ENCODE assay signal across 25 cellular contexts in genomic region chr12:132208153-132208823, GRCh38.
A peak's percentile ranks its signal among the peaks of the same experiment; 100 is the strongest.
DNase-seq lines count a peak whose midpoint lies in the region; ATAC-seq, FAIRE-seq and TF ChIP-seq lines count a peak whose summit lies in the region.
"Had no signal": no experiment of that assay in that cellular context is flagged by ENCODE, and none has a peak within 500 bp of the region (broad histone marks: within the 10 kb centered on the region; RNA-seq: fewer than 3 reads in every experiment).

No MANE protein-coding gene starts in this region.

- H3K4me3 ChIP-seq in H7 (ENCODE audit: insufficient read depth, low read depth, low read length) (no peak overlapping the region), kidney (ENCODE audit: low read length in 2 of 2) (no peak overlapping the region), upper lobe of right lung (no peak overlapping the region)
- H3K4me3 ChIP-seq: GM23248 had no signal

- H3K27ac ChIP-seq in kidney (ENCODE audit: low read depth in 2 of 2, low read length in 2 of 2) = no peak overlapping the region
- H3K27ac ChIP-seq in upper lobe of right lung = no peak overlapping the region
- H3K27ac ChIP-seq: GM23248 had no signal

- intact Hi-C loops in kidney (cut with DNase I) (no loop called here), upper lobe of right lung (cut with DNase I) (no loop called here)

- H3K4me1 ChIP-seq in kidney (ENCODE audit: control insufficient read depth in 1 of 2, insufficient read depth in 1 of 2, low read depth in 1 of 2, low read length in 2 of 2) (peaks cover 0 to 15% of the 10 kb centered on the region in 2 donors), upper lobe of right lung (peaks cover 5% of the 10 kb centered on the region)
- H3K4me1 ChIP-seq: BE2C had no signal

- no peaks in the 10 kb centered on the region for H3K9me3 ChIP-seq in kidney (ENCODE audit: control insufficient read depth in 1 of 2, low read length in 2 of 2)
- H3K9me3 ChIP-seq in upper lobe of right lung = no peaks in the 10 kb centered on the region
- H3K9me3 ChIP-seq: BE2C had no signal

- DNase-seq in H7 (peak; percentile 61), NCI-H524 treated with DMSO at 0.1 percent for 48 hours (lab: John Stamatoyannopoulos, UW) (peak; percentile 21), kidney (peak; percentile 61), upper lobe of right lung (peak; percentile 44), NCI-H510A treated with DMSO at 0.1 percent for 48 hours (lab: John Stamatoyannopoulos, UW) (no peak), NCI-H1105 treated with DMSO at 0.1 percent for 48 hours (lab: John Stamatoyannopoulos, UW) (no peak)
- DNase-seq: ACHN; BE2C; C1 segment of cervical spinal cord; CD4-positive, CD25-positive, alpha-beta regulatory T cell; CD8-positive, alpha-beta memory T cell; COR-L47; DMS 273 treated with DMSO at 0.1 percent for 48 hours; DMS53; DND-41; EL; GM23248; HFFc6 had no signal

- no peak for FAIRE-seq in kidney (lab: Jason Lieb, UNC)
- FAIRE-seq: A204.1, G401.6, GM12891, GM19239, H54 had no signal

- no peak overlapping the region for H3K9ac ChIP-seq in kidney (ENCODE audit: low read length in 2 of 2)
- H3K9ac ChIP-seq: GM23248 had no signal

- TF ChIP-seq CTCF in kidney (IDR thresholded peaks at IDR 0.05; ENCODE audit: borderline replicate concordance, extremely low read depth, insufficient read depth) (no peak), upper lobe of right lung (IDR thresholded peaks at IDR 0.05) (no peak)

- H3K27me3 ChIP-seq in H7 (ENCODE audit: control insufficient read depth, insufficient read depth, low read length) = peaks cover 7% of the 10 kb centered on the region; the same call in 1 of the 2 replicates
- peaks cover 37% of the 10 kb centered on the region for H3K27me3 ChIP-seq in upper lobe of right lung

- no peak for ATAC-seq in upper lobe of right lung
- ATAC-seq in GM19351 (IDR thresholded peaks at IDR 0.05; ENCODE audit: unreplicated experiment) = no peak
- ATAC-seq: HCT116 had no signal

- no peaks in the 10 kb centered on the region for H3K36me3 ChIP-seq in H7 (replicated peaks; ENCODE audit: control insufficient read depth, insufficient read depth, low read length)
- no peaks in the 10 kb centered on the region for H3K36me3 ChIP-seq in kidney (ENCODE audit: control insufficient read depth in 1 of 2, insufficient read depth in 2 of 2, low read length in 2 of 2)
- H3K36me3 ChIP-seq in upper lobe of right lung = no peaks in the 10 kb centered on the region
- H3K36me3 ChIP-seq: BE2C had no signal

Comparison
In these comparisons a context has a peak if more than half of its experiments do, and no peak if none do; other contexts are left out.
1. DNase-seq: peak in H7 (single experiment), NCI-H524 treated with DMSO at 0.1 percent for 48 hours (single experiment), kidney (single experiment) and upper lobe of right lung (single experiment); none in NCI-H510A treated with DMSO at 0.1 percent for 48 hours (single experiment) and NCI-H1105 treated with DMSO at 0.1 percent for 48 hours (single experiment).